In the genomic region with DNA sequence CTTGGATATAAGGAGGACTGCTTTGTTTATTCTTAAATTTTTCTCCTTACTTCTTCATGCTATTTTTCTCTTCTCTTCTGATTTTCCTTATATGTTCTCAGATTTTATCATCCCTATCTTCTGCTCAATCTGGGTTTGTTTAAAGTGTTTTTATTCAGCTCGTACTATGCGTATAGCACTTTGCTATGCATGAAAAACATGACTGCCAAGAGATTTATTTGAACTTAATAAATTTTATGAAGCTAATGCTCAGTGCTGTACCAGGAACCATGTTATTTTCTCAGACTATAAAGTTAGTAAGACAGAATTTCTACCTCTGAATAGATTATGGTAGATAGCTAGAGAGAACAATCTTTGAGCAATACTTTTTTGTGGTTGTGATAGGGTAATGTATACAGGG, we compare ENCODE assay signal across 18 cellular contexts.
"Had no signal": no experiment of that assay in that cellular context is flagged by ENCODE, and none has a peak within 500 bp of the region (broad histone marks: within the 10 kb centered on the region; RNA-seq: fewer than 3 reads in every experiment).

No MANE protein-coding gene starts in this region.

- H3K27ac ChIP-seq: dorsolateral prefrontal cortex, psoas muscle, sigmoid colon, spleen, thoracic aorta, tibial nerve, upper lobe of left lung had no signal

- H3K36me3 ChIP-seq: sigmoid colon, spleen, thoracic aorta had no signal

- H3K27me3 ChIP-seq: dorsolateral prefrontal cortex, sigmoid colon, spleen, tibial nerve, upper lobe of left lung had no signal

- H3K9me3 ChIP-seq: psoas muscle, sigmoid colon, spleen, thoracic aorta, tibial nerve, upper lobe of left lung had no signal

- H3K4me1 ChIP-seq: sigmoid colon, spleen, tibial nerve, upper lobe of left lung had no signal

- DNase-seq: dorsolateral prefrontal cortex; effector CD4-positive, alpha-beta T cell; kidney; mesenchymal stem cell; midbrain; naive thymus-derived CD8-positive, alpha-beta T cell; nephron progenitor cell; nucleus accumbens; psoas muscle; right cardiac atrium; sigmoid colon; spleen; stimulated activated CD4-positive, alpha-beta T cell treated with anti-CD3 and anti-CD28 coated beads, Interleukin-4, amount 100 ng/mL, for 4 hours; upper lobe of left lung had no signal

- ATAC-seq: left lobe of liver; naive thymus-derived CD8-positive, alpha-beta T cell; psoas muscle; right cardiac atrium; stimulated activated memory B cell treated with anti-CD40 and anti-IgM and Interleukin-4, amounts not matched to agents 10 μg/mL and 1 μg/mL and 100 μg/mL, for 72 hours had no signal

- H3K4me3 ChIP-seq: dorsolateral prefrontal cortex, psoas muscle, sigmoid colon, spleen, thoracic aorta, tibial nerve, upper lobe of left lung had no signal
